In genomic region chr6:136288566-136289326, GRCh38 we compare ENCODE assay signal across 1 cellular context.
A peak's percentile ranks its signal among the peaks of the same experiment; 100 is the strongest.
TF ChIP-seq lines count a peak whose summit lies in the region.

No MANE protein-coding gene starts in this region.

TF ChIP-seq in HepG2, 621 proteins besides CTCF, POLR2A, EP300 and RAD21 (continued from another document and continues in another):
- TF ChIP-seq HBP1 (CRISPR knock-in tag; IDR thresholded peaks at IDR 0.05; ENCODE audit: low read depth): no peak; the same call in none of the 2 replicates
- no peak for TF ChIP-seq HOXA7 (CRISPR knock-in tag; IDR thresholded peaks at IDR 0.05)
- TF ChIP-seq MAFK (conservative IDR thresholded peaks at IDR 0.05 in 1 of 2, IDR thresholded peaks at IDR 0.05 in 1 of 2; ENCODE audit: low read length in 2 of 2): peak; percentile 51 to 60; a peak in 3 of 4 replicates
- TF ChIP-seq NFKBIZ (CRISPR knock-in tag; IDR thresholded peaks at IDR 0.05): no peak
- no peak for TF ChIP-seq CEBPZ (IDR thresholded peaks at IDR 0.05; ENCODE audit: low read length)
- no peak for TF ChIP-seq JARID2 (CRISPR knock-in tag; IDR thresholded peaks at IDR 0.05; ENCODE audit: insufficient replicate concordance)
- no peak for TF ChIP-seq MED8 (CRISPR knock-in tag; IDR thresholded peaks at IDR 0.05; ENCODE audit: insufficient replicate concordance)
- TF ChIP-seq SSRP1 (CRISPR knock-in tag; IDR thresholded peaks at IDR 0.05): no peak; the same call in 1 of the 2 replicates
- TF ChIP-seq, protein P1, sequence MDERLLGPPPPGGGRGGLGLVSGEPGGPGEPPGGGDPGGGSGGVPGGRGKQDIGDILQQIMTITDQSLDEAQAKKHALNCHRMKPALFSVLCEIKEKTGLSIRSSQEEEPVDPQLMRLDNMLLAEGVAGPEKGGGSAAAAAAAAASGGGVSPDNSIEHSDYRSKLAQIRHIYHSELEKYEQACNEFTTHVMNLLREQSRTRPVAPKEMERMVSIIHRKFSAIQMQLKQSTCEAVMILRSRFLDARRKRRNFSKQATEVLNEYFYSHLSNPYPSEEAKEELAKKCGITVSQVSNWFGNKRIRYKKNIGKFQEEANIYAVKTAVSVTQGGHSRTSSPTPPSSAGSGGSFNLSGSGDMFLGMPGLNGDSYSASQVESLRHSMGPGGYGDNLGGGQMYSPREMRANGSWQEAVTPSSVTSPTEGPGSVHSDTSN (CRISPR knock-in tag; IDR thresholded peaks at IDR 0.05): no peak
- TF ChIP-seq ELK4 (CRISPR knock-in tag; IDR thresholded peaks at IDR 0.05; ENCODE audit: borderline replicate concordance): no peak
- no peak for TF ChIP-seq GATA4 (IDR thresholded peaks at IDR 0.05; ENCODE audit: borderline replicate concordance, low read depth)
- no peak for TF ChIP-seq ZNF3 (CRISPR knock-in tag; IDR thresholded peaks at IDR 0.05)
- no peak for TF ChIP-seq ELF1 (CRISPR knock-in tag; IDR thresholded peaks at IDR 0.05)
- TF ChIP-seq ZNF557 (CRISPR knock-in tag; IDR thresholded peaks at IDR 0.05): 0 out of 2 replicates have a peak, but pooled peaks have one; percentile 52
- TF ChIP-seq ZNF761 (CRISPR knock-in tag; conservative IDR thresholded peaks at IDR 0.05): no peak
- TF ChIP-seq GATAD2A (CRISPR knock-in tag; IDR thresholded peaks at IDR 0.05): no peak; the same call in none of the 2 replicates
- no peak for TF ChIP-seq TAF1 (CRISPR knock-in tag; IDR thresholded peaks at IDR 0.05)
- TF ChIP-seq AHR (CRISPR knock-in tag; IDR thresholded peaks at IDR 0.05): no peak; the same call in 1 of the 2 replicates
- TF ChIP-seq SMAD1 (CRISPR knock-in tag; IDR thresholded peaks at IDR 0.05; ENCODE audit: borderline replicate concordance, low read depth): 0 out of 2 replicates have a peak, but pooled peaks have one; percentile 19
- TF ChIP-seq HOXA9 (CRISPR knock-in tag; IDR thresholded peaks at IDR 0.05; ENCODE audit: borderline replicate concordance): 0 out of 2 replicates have a peak, but pooled peaks have one; percentile 14
- TF ChIP-seq STAT5B (CRISPR knock-in tag; IDR thresholded peaks at IDR 0.05): no peak
- 0 out of 2 replicates have a peak, but pooled peaks have one; percentile 4 for TF ChIP-seq ZFP37 (CRISPR knock-in tag; IDR thresholded peaks at IDR 0.05; ENCODE audit: borderline replicate concordance)
- TF ChIP-seq ZNF335 (CRISPR knock-in tag; IDR thresholded peaks at IDR 0.05): no peak; the same call in 1 of the 2 replicates
- TF ChIP-seq GATAD1 (CRISPR knock-in tag; IDR thresholded peaks at IDR 0.05): no peak
- peak; percentile 89; the same call in 1 of the 2 replicates for TF ChIP-seq POLR2AphosphoS2 (IDR thresholded peaks at IDR 0.05; ENCODE audit: low read depth, low read length)
- TF ChIP-seq NFKB2 (CRISPR knock-in tag; IDR thresholded peaks at IDR 0.05; ENCODE audit: borderline replicate concordance): peak; percentile 55; the same call in 1 of the 2 replicates
- TF ChIP-seq, protein P2, sequence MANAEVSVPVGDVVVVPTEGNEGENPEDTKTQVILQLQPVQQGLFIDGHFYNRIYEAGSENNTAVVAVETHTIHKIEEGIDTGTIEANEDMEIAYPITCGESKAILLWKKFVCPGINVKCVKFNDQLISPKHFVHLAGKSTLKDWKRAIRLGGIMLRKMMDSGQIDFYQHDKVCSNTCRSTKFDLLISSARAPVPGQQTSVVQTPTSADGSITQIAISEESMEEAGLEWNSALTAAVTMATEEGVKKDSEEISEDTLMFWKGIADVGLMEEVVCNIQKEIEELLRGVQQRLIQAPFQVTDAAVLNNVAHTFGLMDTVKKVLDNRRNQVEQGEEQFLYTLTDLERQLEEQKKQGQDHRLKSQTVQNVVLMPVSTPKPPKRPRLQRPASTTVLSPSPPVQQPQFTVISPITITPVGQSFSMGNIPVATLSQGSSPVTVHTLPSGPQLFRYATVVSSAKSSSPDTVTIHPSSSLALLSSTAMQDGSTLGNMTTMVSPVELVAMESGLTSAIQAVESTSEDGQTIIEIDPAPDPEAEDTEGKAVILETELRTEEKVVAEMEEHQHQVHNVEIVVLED (CRISPR knock-in tag; IDR thresholded peaks at IDR 0.05; ENCODE audit: borderline replicate concordance): no peak
- TF ChIP-seq ADNP (CRISPR knock-in tag; IDR thresholded peaks at IDR 0.05): no peak
- TF ChIP-seq ZNF501 (CRISPR knock-in tag; IDR thresholded peaks at IDR 0.05): no peak
- TF ChIP-seq ZNF816 (CRISPR knock-in tag; IDR thresholded peaks at IDR 0.05; ENCODE audit: borderline replicate concordance): no peak
- no peak for TF ChIP-seq SP140L (CRISPR knock-in tag; IDR thresholded peaks at IDR 0.05; ENCODE audit: borderline replicate concordance)
- TF ChIP-seq DR1 (CRISPR knock-in tag; IDR thresholded peaks at IDR 0.05): no peak
- TF ChIP-seq ZNF34 (CRISPR knock-in tag; IDR thresholded peaks at IDR 0.05; ENCODE audit: borderline replicate concordance): no peak
- TF ChIP-seq ZNF224 (CRISPR knock-in tag; IDR thresholded peaks at IDR 0.05): no peak
- TF ChIP-seq HMG20B (CRISPR knock-in tag; conservative IDR thresholded peaks at IDR 0.05): no peak
- TF ChIP-seq ZBTB42 (CRISPR knock-in tag; IDR thresholded peaks at IDR 0.05): no peak
- no peak for TF ChIP-seq NPAS2 (CRISPR knock-in tag; IDR thresholded peaks at IDR 0.05; ENCODE audit: borderline replicate concordance)
- TF ChIP-seq, protein P3, sequence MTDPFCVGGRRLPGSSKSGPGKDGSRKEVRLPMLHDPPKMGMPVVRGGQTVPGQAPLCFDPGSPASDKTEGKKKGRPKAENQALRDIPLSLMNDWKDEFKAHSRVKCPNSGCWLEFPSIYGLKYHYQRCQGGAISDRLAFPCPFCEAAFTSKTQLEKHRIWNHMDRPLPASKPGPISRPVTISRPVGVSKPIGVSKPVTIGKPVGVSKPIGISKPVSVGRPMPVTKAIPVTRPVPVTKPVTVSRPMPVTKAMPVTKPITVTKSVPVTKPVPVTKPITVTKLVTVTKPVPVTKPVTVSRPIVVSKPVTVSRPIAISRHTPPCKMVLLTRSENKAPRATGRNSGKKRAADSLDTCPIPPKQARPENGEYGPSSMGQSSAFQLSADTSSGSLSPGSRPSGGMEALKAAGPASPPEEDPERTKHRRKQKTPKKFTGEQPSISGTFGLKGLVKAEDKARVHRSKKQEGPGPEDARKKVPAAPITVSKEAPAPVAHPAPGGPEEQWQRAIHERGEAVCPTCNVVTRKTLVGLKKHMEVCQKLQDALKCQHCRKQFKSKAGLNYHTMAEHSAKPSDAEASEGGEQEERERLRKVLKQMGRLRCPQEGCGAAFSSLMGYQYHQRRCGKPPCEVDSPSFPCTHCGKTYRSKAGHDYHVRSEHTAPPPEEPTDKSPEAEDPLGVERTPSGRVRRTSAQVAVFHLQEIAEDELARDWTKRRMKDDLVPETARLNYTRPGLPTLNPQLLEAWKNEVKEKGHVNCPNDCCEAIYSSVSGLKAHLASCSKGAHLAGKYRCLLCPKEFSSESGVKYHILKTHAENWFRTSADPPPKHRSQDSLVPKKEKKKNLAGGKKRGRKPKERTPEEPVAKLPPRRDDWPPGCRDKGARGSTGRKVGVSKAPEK (CRISPR knock-in tag; IDR thresholded peaks at IDR 0.05; ENCODE audit: borderline replicate concordance): no peak
- no peak for TF ChIP-seq ELF4 (CRISPR knock-in tag; IDR thresholded peaks at IDR 0.05; ENCODE audit: borderline replicate concordance)
- no peak for TF ChIP-seq ZNF101 (CRISPR knock-in tag; IDR thresholded peaks at IDR 0.05; ENCODE audit: borderline replicate concordance, low read depth)
- no peak for TF ChIP-seq ZNF510 (CRISPR knock-in tag; IDR thresholded peaks at IDR 0.05; ENCODE audit: low read depth)
- TF ChIP-seq ZKSCAN5 (CRISPR knock-in tag; IDR thresholded peaks at IDR 0.05): no peak
- no peak for TF ChIP-seq PHF20 (CRISPR knock-in tag; IDR thresholded peaks at IDR 0.05)
- TF ChIP-seq HOXA3 (CRISPR knock-in tag; IDR thresholded peaks at IDR 0.05): no peak
- TF ChIP-seq CHD4 (IDR thresholded peaks at IDR 0.05; ENCODE audit: borderline replicate concordance, low read length): no peak
- TF ChIP-seq PAF1 (CRISPR knock-in tag; IDR thresholded peaks at IDR 0.05): no peak
- TF ChIP-seq ZNF20 (CRISPR knock-in tag; IDR thresholded peaks at IDR 0.05): no peak
- TF ChIP-seq ZNF207 (IDR thresholded peaks at IDR 0.05; ENCODE audit: borderline replicate concordance): no peak
- TF ChIP-seq ZBTB14 (CRISPR knock-in tag; IDR thresholded peaks at IDR 0.05): no peak
- TF ChIP-seq HNRNPH1 (optimal IDR thresholded peaks at IDR 0.05; ENCODE audit: low read depth, low read length): no peak
- TF ChIP-seq NCOA1 (CRISPR knock-in tag; IDR thresholded peaks at IDR 0.05): no peak
- no peak for TF ChIP-seq HNF1A (IDR thresholded peaks at IDR 0.05; ENCODE audit: low read depth)
- no peak for TF ChIP-seq HNF1A (CRISPR knock-in tag; IDR thresholded peaks at IDR 0.05; ENCODE audit: borderline replicate concordance)
- no peak; the same call in 1 of the 2 replicates for TF ChIP-seq ZNF570 (CRISPR knock-in tag; IDR thresholded peaks at IDR 0.05; ENCODE audit: borderline replicate concordance)
